ENCODE assay signal across 14 cellular contexts in genomic region chr11:30206249-30206996, GRCh38. TPM values are rescaled to one million over a fixed set of nuclear protein-coding genes. Genes with fewer than 3 reads are reported as not detected.
DNase-seq lines count a peak whose midpoint lies in the region; ATAC-seq and TF ChIP-seq lines count a peak whose summit lies in the region.
"Had no signal": no experiment of that assay in that cellular context is flagged by ENCODE, and none has a peak within 500 bp of the region (broad histone marks: within the 10 kb centered on the region; RNA-seq: fewer than 3 reads in every experiment).

No MANE protein-coding gene starts in this region.

- H3K4me3 ChIP-seq in spleen (no peak overlapping the region), body of pancreas (no peak overlapping the region)
- H3K4me3 ChIP-seq: pancreas, testis had no signal

- H3K4me1 ChIP-seq in spleen (peaks cover 0 to 9% (median 0%) of the 10 kb centered on the region in 6 donors), body of pancreas (no peaks in the 10 kb centered on the region)
- H3K4me1 ChIP-seq: pancreas, testis had no signal

- DNase-seq in spleen = no peak
- no peak for DNase-seq in body of pancreas
- no peak for DNase-seq in AG08395 (ENCODE audit: low spot score)
- no peak for DNase-seq in DMS53 treated with DMSO at 0.1 percent for 48 hours (lab: John Stamatoyannopoulos, UW; ENCODE audit: unreplicated experiment)
- DNase-seq: NCI-H146, pancreas, testis had no signal

- H3K36me3 ChIP-seq in spleen = no peaks in the 10 kb centered on the region
- H3K36me3 ChIP-seq in body of pancreas (replicated peaks in 1 of 2; ENCODE audit: insufficient read depth in 1 of 2, low read depth in 2 of 2) = no peaks in the 10 kb centered on the region
- H3K36me3 ChIP-seq: pancreas had no signal

- peak; percentile 78 for ATAC-seq in GM19025 (IDR thresholded peaks at IDR 0.05; ENCODE audit: low read depth, unreplicated experiment)
- ATAC-seq in GM21717 (IDR thresholded peaks at IDR 0.05; ENCODE audit: unreplicated experiment) = peak; percentile 93
- ATAC-seq in HG03139 (IDR thresholded peaks at IDR 0.05; ENCODE audit: unreplicated experiment) = peak; percentile 75
- no peak for ATAC-seq in body of pancreas
- ATAC-seq: Panc1, pancreas had no signal

- intact Hi-C loops in spleen (cut with DNase I; ENCODE audit: low total_unique reads) = no loop called here
- intact Hi-C loops in body of pancreas (cut with DNase I) = no loop called here

- H3K9me3 ChIP-seq in spleen (no peaks in the 10 kb centered on the region), body of pancreas (no peaks in the 10 kb centered on the region)
- H3K9me3 ChIP-seq: pancreas, testis had no signal

- peak overlapping the region in 6 of 8 donors; percentile 0 to 63 (median 52) for H3K27ac ChIP-seq in spleen
- H3K27ac ChIP-seq in body of pancreas = no peak overlapping the region
- H3K27ac ChIP-seq: pancreas, testis had no signal

- WGBS in spleen, 5 donors = 52 to 71% (median 66%) methylated on average over 5 of the region's 5 CpGs
- 64% methylated on average over 5 of the region's 5 CpGs for WGBS in body of pancreas, 2 donors

- TF ChIP-seq POLR2A in spleen (IDR thresholded peaks at IDR 0.05) (no peak), body of pancreas (IDR thresholded peaks at IDR 0.05) (no peak)

- TF ChIP-seq CTCF in spleen (IDR thresholded peaks at IDR 0.05 in 8 of 11, conservative IDR thresholded peaks at IDR 0.05 in 3 of 11) (no peak), body of pancreas (IDR thresholded peaks at IDR 0.05) (no peak)

- H3K27me3 ChIP-seq in spleen (replicated peaks in 1 of 7) (no peaks in the 10 kb centered on the region), body of pancreas (no peaks in the 10 kb centered on the region)
- H3K27me3 ChIP-seq: pancreas, testis had no signal

RNA-seq across cellular contexts. Expression of gene FSHB, which starts 24.4 kb away (rescaled TPM):
- total RNA-seq in spleen = not detected
- not detected for polyA plus RNA-seq in spleen
- not detected for total RNA-seq in body of pancreas
- total RNA-seq: cerebellum, fibroblast of villous mesenchyme, liver, pancreas, testis had no signal
- polyA plus RNA-seq: liver had no signal

Comparison
In these comparisons a context has a peak if more than half of its experiments do, and no peak if none do; other contexts are left out.
1. H3K27ac ChIP-seq: peak in spleen (6 of 8); none in body of pancreas (0 of 4).